ENCODE assay signal across 25 cellular contexts in genomic region chr2:233546774-233547173, GRCh38. TPM values are rescaled to one million over a fixed set of nuclear protein-coding genes. Genes with fewer than 3 reads are reported as not detected.
A peak's percentile ranks its signal among the peaks of the same experiment; 100 is the strongest.
DNase-seq lines count a peak whose midpoint lies in the region; ATAC-seq, FAIRE-seq and TF ChIP-seq lines count a peak whose summit lies in the region.
"Had no signal": no experiment of that assay in that cellular context is flagged by ENCODE, and none has a peak within 500 bp of the region (broad histone marks: within the 10 kb centered on the region; RNA-seq: fewer than 3 reads in every experiment).

No MANE protein-coding gene starts in this region.

- H3K27ac ChIP-seq in small intestine (ENCODE audit: low read depth in 1 of 2, low read length in 1 of 2) = no peak overlapping the region
- H3K27ac ChIP-seq: 22Rv1; BLaER1 treated with 17β-estradiol and CSF1 and Interleukin-3, amounts not matched to agents 10 nM and 100 nM; Peyer's patch; SJSA1 had no signal

- CTCF ChIA-PET in activated CD8-positive, alpha-beta T cell treated with anti-CD3 and anti-CD28 coated beads for 36 hours (lab: Charles Lee) = interaction anchor here (1.4 to 1.5 kb wide), 2 partner anchors 9 to 12 kb away, joined by 3 to 4 read pairs; no protein-coding TSS in a partner anchor

- no peaks in the 10 kb centered on the region for H3K4me1 ChIP-seq in small intestine (ENCODE audit: control insufficient read depth in 2 of 2, insufficient read depth in 1 of 2, low read depth in 1 of 2, low read length in 1 of 2)
- H3K4me1 ChIP-seq: SJSA1 had no signal

- no peak for FAIRE-seq in small intestine (lab: Jason Lieb, UNC)
- FAIRE-seq: H1 had no signal

- DNase-seq in DMS 273 (lab: John Stamatoyannopoulos, UW; ENCODE audit: unreplicated experiment) (peak; percentile 3), DMS 273 treated with DMSO at 0.1 percent for 48 hours (lab: John Stamatoyannopoulos, UW) (no peak), NCI-H446 (lab: John Stamatoyannopoulos, UW) (peak; percentile 2 to 55), left ventricle myocardium superior (no peak), small intestine (peak; percentile 16), DMS79 treated with DMSO at 0.1 percent for 48 hours (lab: John Stamatoyannopoulos, UW) (no peak), putamen (ENCODE audit: low spot score) (no peak)
- no peak for DNase-seq in activated CD8-positive, alpha-beta T cell treated with anti-CD3 and anti-CD28 coated beads for 36 hours
- DNase-seq: ACHN; Calu3; CD4-positive, alpha-beta memory T cell; DMS53; EL; MV-4-11; NCI-H1694 treated with DMSO at 0.1 percent for 48 hours; NCI-H2107; NCI-H510A treated with DMSO at 0.1 percent for 48 hours; NCI-H748 treated with DMSO at 0.1 percent for 48 hours; Peyer's patch had no signal

- H3K27me3 Mint-ChIP-seq in activated CD8-positive, alpha-beta T cell treated with anti-CD3 and anti-CD28 coated beads for 36 hours = no peaks in the 10 kb centered on the region
- H3K27me3 Mint-ChIP-seq: CD4-positive, alpha-beta memory T cell; IgD-negative memory B cell had no signal

- H3K9me3 Mint-ChIP-seq in activated CD8-positive, alpha-beta T cell treated with anti-CD3 and anti-CD28 coated beads for 36 hours = no peaks in the 10 kb centered on the region
- H3K9me3 Mint-ChIP-seq: CD4-positive, alpha-beta memory T cell; IgD-negative memory B cell had no signal

- no peaks in the 10 kb centered on the region for H3K27me3 ChIP-seq in small intestine (ENCODE audit: control insufficient read depth in 2 of 2, insufficient read depth in 2 of 2, low read length in 2 of 2)
- H3K27me3 ChIP-seq: BLaER1 treated with 17β-estradiol and CSF1 and Interleukin-3, amounts not matched to agents 10 nM and 100 nM; Peyer's patch; SJSA1 had no signal

- H3K27ac Mint-ChIP-seq in activated CD8-positive, alpha-beta T cell treated with anti-CD3 and anti-CD28 coated beads for 36 hours = no peak overlapping the region
- H3K27ac Mint-ChIP-seq: CD4-positive, alpha-beta memory T cell; IgD-negative memory B cell had no signal

- H3K9me3 ChIP-seq in small intestine (ENCODE audit: control insufficient read depth, low read depth) = no peaks in the 10 kb centered on the region
- H3K9me3 ChIP-seq: Peyer's patch, SJSA1 had no signal

- peak; percentile 91 for ATAC-seq in left ventricle myocardium superior
- ATAC-seq in activated CD8-positive, alpha-beta T cell treated with anti-CD3 and anti-CD28 coated beads for 36 hours = no peak
- ATAC-seq: HCT116 had no signal

- POLR2A ChIA-PET in activated CD8-positive, alpha-beta T cell treated with anti-CD3 and anti-CD28 coated beads for 36 hours (lab: Charles Lee) = no interaction called here

- peaks cover 15% of the 10 kb centered on the region for H3K36me3 Mint-ChIP-seq in activated CD8-positive, alpha-beta T cell treated with anti-CD3 and anti-CD28 coated beads for 36 hours (ENCODE audit: low read depth)

- no peak overlapping the region for H3K4me3 ChIP-seq in small intestine (ENCODE audit: low read depth in 1 of 2, low read length in 2 of 2)
- H3K4me3 ChIP-seq: BLaER1 treated with 17β-estradiol and CSF1 and Interleukin-3, amounts not matched to agents 10 nM and 100 nM; Peyer's patch; SJSA1 had no signal

- H3K36me3 ChIP-seq in small intestine (ENCODE audit: control insufficient read depth in 2 of 2, insufficient read depth in 2 of 2, low read length in 2 of 2) = peaks cover 2 to 4% of the 10 kb centered on the region in 2 donors

- 35 to 77% (median 60%) methylated on average over 4 of the region's 4 CpGs for WGBS in small intestine, 3 donors

- intact Hi-C loops in left ventricle myocardium superior (cut with micrococcal nuclease) = no loop called here
- intact Hi-C loops in activated CD8-positive, alpha-beta T cell treated with anti-CD3 and anti-CD28 coated beads for 36 hours (cut with micrococcal nuclease) = no loop called here

- H3K4me3 Mint-ChIP-seq in activated CD8-positive, alpha-beta T cell treated with anti-CD3 and anti-CD28 coated beads for 36 hours = no peak overlapping the region
- H3K4me3 Mint-ChIP-seq: CD4-positive, alpha-beta memory T cell; IgD-negative memory B cell had no signal

- H3K4me1 Mint-ChIP-seq in activated CD8-positive, alpha-beta T cell treated with anti-CD3 and anti-CD28 coated beads for 36 hours (ENCODE audit: low read depth) = no peaks in the 10 kb centered on the region

- TF ChIP-seq CTCF in activated CD8-positive, alpha-beta T cell treated with anti-CD3 and anti-CD28 coated beads for 36 hours (IDR thresholded peaks at IDR 0.05) = no peak

RNA-seq across cellular contexts. Expression of gene USP40, which starts 19.8 kb away (rescaled TPM):
- total RNA-seq in left ventricle myocardium superior = 21.8 TPM
- 10 to 100 TPM; 19.3 to 40.9 (median 27.8) TPM for polyA plus RNA-seq in small intestine
- 10 to 100 TPM; 14.0 to 15.8 TPM for total RNA-seq in activated CD8-positive, alpha-beta T cell treated with anti-CD3 and anti-CD28 coated beads for 36 hours

Comparison
In these comparisons a context has a peak if more than half of its experiments do, and no peak if none do; other contexts are left out.
1. DNase-seq: peak in DMS 273 (single experiment), NCI-H446 (2 of 2) and small intestine (single experiment); none in DMS 273 treated with DMSO at 0.1 percent for 48 hours (single experiment), left ventricle myocardium superior (single experiment), DMS79 treated with DMSO at 0.1 percent for 48 hours (single experiment), putamen (single experiment) and activated CD8-positive, alpha-beta T cell treated with anti-CD3 and anti-CD28 coated beads for 36 hours (single experiment).